In the genomic region with DNA sequence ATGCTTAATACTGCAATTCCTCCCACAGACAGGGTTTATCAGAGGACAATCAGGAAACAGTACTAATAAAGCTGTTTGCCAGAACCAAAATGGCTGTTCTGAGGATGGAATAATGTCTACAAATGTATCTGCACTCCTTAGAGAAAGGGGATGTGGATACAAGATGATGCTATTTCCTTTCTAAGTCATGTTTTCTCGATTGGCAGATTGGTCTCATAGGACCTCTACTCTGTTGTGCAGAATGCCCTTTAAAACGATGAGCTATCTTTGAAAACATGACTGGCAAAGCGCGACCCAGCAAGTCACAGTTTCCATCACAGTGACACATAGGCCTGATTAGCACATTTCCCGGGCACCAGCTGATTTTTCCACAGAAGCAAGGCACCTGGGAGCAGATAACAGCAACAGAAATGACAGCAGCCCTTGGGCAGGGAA, we compare ENCODE assay signal across 10 cellular contexts. TPM values are rescaled to one million over a fixed set of nuclear protein-coding genes. Genes with fewer than 3 reads are reported as not detected.
DNase-seq lines count a peak whose midpoint lies in the region; ATAC-seq and TF ChIP-seq lines count a peak whose summit lies in the region.
"Had no signal": no experiment of that assay in that cellular context is flagged by ENCODE, and none has a peak within 500 bp of the region (broad histone marks: within the 10 kb centered on the region; RNA-seq: fewer than 3 reads in every experiment).

No MANE protein-coding gene starts in this region.

- peak overlapping the region; percentile 9 for H2AK5ac ChIP-seq in mesenchymal stem cell (ENCODE audit: low read length, severe bottlenecking)

- no peak for ATAC-seq in aorta (ENCODE audit: low FRiP score)

- no peak overlapping the region for H3K27ac Mint-ChIP-seq in endothelial cell (ENCODE audit: unreplicated experiment)

- H3K9me3 Mint-ChIP-seq in endothelial cell (ENCODE audit: unreplicated experiment) = no peaks in the 10 kb centered on the region
- H3K9me3 Mint-ChIP-seq: naive B cell had no signal

- no peak overlapping the region for H3K23ac ChIP-seq in mesenchymal stem cell (ENCODE audit: low read length in 2 of 2)

- H3K4me1 Mint-ChIP-seq in endothelial cell (ENCODE audit: unreplicated experiment) = no peaks in the 10 kb centered on the region

- 72% methylated on average over 5 of the region's 5 CpGs for WGBS in mesenchymal stem cell
- WGBS in aorta, 2 donors = 12 to 15% methylated on average over 5 of the region's 5 CpGs

- H2BK120ac ChIP-seq in mesenchymal stem cell (ENCODE audit: low read depth, low read length) = no peak overlapping the region

- H3K9me3 ChIP-seq in mesenchymal stem cell (ENCODE audit: control insufficient read depth, low read length) (no peaks in the 10 kb centered on the region), aorta (ENCODE audit: control insufficient read depth, low read length) (no peaks in the 10 kb centered on the region)

- H3K14ac ChIP-seq in mesenchymal stem cell (ENCODE audit: low read length in 2 of 2) = no peak overlapping the region

- H3K27me3 Mint-ChIP-seq in endothelial cell (ENCODE audit: unreplicated experiment) = no peaks in the 10 kb centered on the region
- H3K27me3 Mint-ChIP-seq: naive B cell had no signal

- no peak overlapping the region for H3K4me2 ChIP-seq in mesenchymal stem cell (ENCODE audit: low read length, poor library complexity, severe bottlenecking)

- H3K27ac ChIP-seq in angular gyrus (ENCODE audit: low read depth, low read length) (peak overlapping the region; percentile 31), mesenchymal stem cell (ENCODE audit: low read length, poor library complexity, severe bottlenecking) (no peak overlapping the region), aorta (ENCODE audit: low read depth in 1 of 2, low read length in 2 of 2) (peak overlapping the region; percentile 57 to 84)
- H3K27ac ChIP-seq: epithelial cell of prostate had no signal

- H3K4me3 ChIP-seq in mesenchymal stem cell (ENCODE audit: insufficient read depth in 1 of 2, low read depth in 1 of 2, low read length in 2 of 2) (no peak overlapping the region), aorta (ENCODE audit: low read length in 2 of 2) (no peak overlapping the region)

- no peak overlapping the region for H2BK15ac ChIP-seq in mesenchymal stem cell (ENCODE audit: low read depth, poor library complexity, severe bottlenecking)

- H3K36me3 ChIP-seq in mesenchymal stem cell (ENCODE audit: control insufficient read depth in 1 of 2, insufficient read depth in 2 of 2, low read depth in 1 of 2, low read length in 2 of 2) = no peaks in the 10 kb centered on the region
- no peaks in the 10 kb centered on the region for H3K36me3 ChIP-seq in aorta (ENCODE audit: control insufficient read depth in 1 of 2, insufficient read depth in 2 of 2, low read length in 1 of 2)

- peak overlapping the region in 1 of 2 experiments; percentile 11 for H3K18ac ChIP-seq in mesenchymal stem cell (ENCODE audit: low read depth in 1 of 2, low read length in 2 of 2)

- H3K79me1 ChIP-seq in mesenchymal stem cell (replicated peaks; ENCODE audit: low read length, poor library complexity, severe bottlenecking) = peaks cover 11% of the 10 kb centered on the region

- no peak overlapping the region for H3K4me3 Mint-ChIP-seq in endothelial cell (ENCODE audit: unreplicated experiment)
- H3K4me3 Mint-ChIP-seq: naive B cell had no signal

- no peak overlapping the region for H2BK12ac ChIP-seq in mesenchymal stem cell (ENCODE audit: low read length in 2 of 2)

- H4K8ac ChIP-seq in mesenchymal stem cell (ENCODE audit: low read length) = no peak overlapping the region

- intact Hi-C loops in aorta (cut with DNase I) = loop anchor here (5.0 to 10.0 kb wide), 7 partner anchors 64 to 347 kb away; no protein-coding TSS in a partner anchor

- TF ChIP-seq CTCF in endothelial cell (IDR thresholded peaks at IDR 0.05; ENCODE audit: unreplicated experiment) = no peak

- H4K91ac ChIP-seq in mesenchymal stem cell (ENCODE audit: low read length) = no peak overlapping the region

- no peaks in the 10 kb centered on the region for H3K27me3 ChIP-seq in mesenchymal stem cell (ENCODE audit: control insufficient read depth in 1 of 2, insufficient read depth in 1 of 2, low read length in 2 of 2)
- H3K27me3 ChIP-seq in aorta (ENCODE audit: control insufficient read depth in 1 of 2, insufficient read depth in 2 of 2, low read length in 1 of 2) = no peaks in the 10 kb centered on the region

- no peak overlapping the region for H2BK5ac ChIP-seq in mesenchymal stem cell (ENCODE audit: low read depth, low read length, poor library complexity, severe bottlenecking)

- no peak overlapping the region for H2AFZ ChIP-seq in mesenchymal stem cell (ENCODE audit: low read depth, low read length)

- no peak overlapping the region for H3K4ac ChIP-seq in mesenchymal stem cell (ENCODE audit: low read depth in 1 of 2, low read length in 2 of 2)

- no peaks in the 10 kb centered on the region for H3K36me3 Mint-ChIP-seq in endothelial cell (ENCODE audit: low read depth, unreplicated experiment)

- H3K4me1 ChIP-seq in mesenchymal stem cell (ENCODE audit: control insufficient read depth, insufficient read depth, low read depth, low read length) (peaks cover 4% of the 10 kb centered on the region), aorta (ENCODE audit: control insufficient read depth in 1 of 2, insufficient read depth in 2 of 2, low read length in 2 of 2) (peaks cover 2% of the 10 kb centered on the region in 2 donors)

- peak; percentile 13 for DNase-seq in stimulated activated naive CD4-positive, alpha-beta T cell treated with Interleukin-2 at 50 U/mL for 16 hours (lab: John Stamatoyannopoulos, UW)
- DNase-seq in stimulated activated naive CD4-positive, alpha-beta T cell (lab: John Stamatoyannopoulos, UW) = no peak
- no peak for DNase-seq in mesenchymal stem cell
- peak; percentile 58 to 84 for DNase-seq in aorta
- DNase-seq in NK-92 (lab: John Stamatoyannopoulos, UW; ENCODE audit: unreplicated experiment) = no peak
- no peak for DNase-seq in endothelial cell (ENCODE audit: low spot score)
- DNase-seq in nucleus accumbens (lab: John Stamatoyannopoulos, UW) = no peak
- DNase-seq: naive B cell had no signal

- no peak overlapping the region for H3K9ac ChIP-seq in mesenchymal stem cell (ENCODE audit: low read length)

RNA-seq across cellular contexts. Expression of gene AOPEP, which starts 54.0 kb away (rescaled TPM):
- 11.8 TPM for polyA plus RNA-seq in mesenchymal stem cell (2013, experiment 1 of 2)
- polyA plus RNA-seq in mesenchymal stem cell (2013, experiment 2 of 2) = 10.9 TPM
- total RNA-seq in aorta = 100 to 1,000 TPM; 270 to 299 TPM
- polyA plus RNA-seq in aorta = 100 to 1,000 TPM; 210 to 311 TPM
- total RNA-seq in endothelial cell (ENCODE audit: unreplicated experiment) = 22.1 TPM

Comparison
In these comparisons a context has a peak if more than half of its experiments do, and no peak if none do; other contexts are left out.
1. DNase-seq: peak in stimulated activated naive CD4-positive, alpha-beta T cell treated with Interleukin-2 at 50 U/mL for 16 hours (single experiment) and aorta (2 of 2); none in stimulated activated naive CD4-positive, alpha-beta T cell (0 of 6), mesenchymal stem cell (single experiment), NK-92 (single experiment), endothelial cell (single experiment) and nucleus accumbens (0 of 56).
2. RNA of gene AOPEP, which starts 54.0 kb away (total RNA-seq): 270 to 299 TPM in aorta; 22.1 TPM in endothelial cell (single experiment); every median in the first group is over 10 times any median in the second.